11 cellular contexts compared by ENCODE assay signal in the genomic region with DNA sequence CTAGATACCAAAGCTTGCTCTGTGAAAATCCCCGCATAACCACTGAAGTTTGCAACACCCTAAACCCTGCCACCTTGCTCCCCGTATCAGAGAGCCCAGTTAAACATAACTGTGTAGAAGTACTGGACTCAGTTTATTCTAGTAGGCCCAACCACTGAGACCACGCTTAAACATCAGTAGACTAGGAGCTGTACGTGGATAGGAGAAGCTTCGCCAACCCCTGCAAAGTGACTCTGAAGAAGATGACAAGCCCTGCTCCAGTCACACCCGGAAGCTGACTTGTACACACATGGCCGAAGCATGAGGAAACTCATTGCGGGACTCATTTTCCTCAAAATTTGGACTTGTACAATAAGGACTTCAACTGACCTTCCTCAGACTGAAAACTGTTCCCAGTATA. TPM values are rescaled to one million over a fixed set of nuclear protein-coding genes. Genes with fewer than 3 reads are reported as not detected.
DNase-seq lines count a peak whose midpoint lies in the region; ATAC-seq, FAIRE-seq and TF ChIP-seq lines count a peak whose summit lies in the region.
"Not testable (repeated sequence)": the region's sequence is repeated elsewhere in the genome, so short reads cannot be mapped to it uniquely, and the experiment has no call there.
"Had no signal": no experiment of that assay in that cellular context is flagged by ENCODE, and none has a peak within 500 bp of the region (broad histone marks: within the 10 kb centered on the region; RNA-seq: fewer than 3 reads in every experiment).

No MANE protein-coding gene starts in this region.

- not testable (repeated sequence) for H3F3A ChIP-seq in GM23338 (replicated peaks; ENCODE audit: low read depth)
- peaks cover 34% of the 10 kb centered on the region for H3F3A ChIP-seq in neural progenitor cell (ENCODE audit: low read depth)

- not testable (repeated sequence) for FAIRE-seq in GM12878 (lab: Jason Lieb, UNC)

- not testable (repeated sequence) for H3K27ac Mint-ChIP-seq in GM23338; stimulated activated naive B cell treated with anti-CD40 and anti-IgM and Interleukin-4, amounts not matched to agents 10 μg/mL and 1 μg/mL and 100 μg/mL, for 72 hours
- H3K27ac Mint-ChIP-seq in neural progenitor cell, result peak overlapping the region; percentile 59

- RAD21 ChIA-PET in GM12878 (lab: Charles Lee; ENCODE audit: unreplicated experiment), result interaction anchor here (0.6 to 5.6 kb wide), 24 partner anchors 9 to 216 kb away, joined by 3 to 49 read pairs (median 4); a partner anchor contains a TSS

- H3K4me1 Mint-ChIP-seq in GM23338, result peaks cover 49% of the 10 kb centered on the region
- peaks cover 72% of the 10 kb centered on the region for H3K4me1 Mint-ChIP-seq in neural progenitor cell
- peaks cover 28 to 47% of the 10 kb centered on the region in 2 donors for H3K4me1 Mint-ChIP-seq in stimulated activated naive B cell treated with anti-CD40 and anti-IgM and Interleukin-4, amounts not matched to agents 10 μg/mL and 1 μg/mL and 100 μg/mL, for 72 hours

- not testable (repeated sequence) for DNase-seq in GM12865 (ENCODE audit: low read depth); GM23338 (ENCODE audit: low spot score); GM12878 (ENCODE audit: low read depth, low spot score); epithelial cell of proximal tubule (ENCODE audit: low read depth); neural progenitor cell (ENCODE audit: low spot score); stimulated activated naive B cell treated with anti-CD40 and anti-IgM and Interleukin-4, amounts not matched to agents 10 μg/mL and 1 μg/mL and 100 μg/mL, for 72 hours
- DNase-seq in kidney tubule cell (ENCODE audit: low spot score), result peak; percentile 31

- H3K27me3 ChIP-seq in GM23338 (ENCODE audit: insufficient read depth); GM12878 (replicated peaks in 1 of 2; ENCODE audit: control insufficient read depth in 2 of 2, insufficient read depth in 2 of 2, low read length in 1 of 2); neural progenitor cell: not testable (repeated sequence)

- not testable (repeated sequence) for H3K79me2 ChIP-seq in GM23338 (replicated peaks; ENCODE audit: insufficient read depth); neural progenitor cell (ENCODE audit: low read depth)
- H3K79me2 ChIP-seq in GM12878 (ENCODE audit: control insufficient read depth, insufficient read depth, low read length), result peaks cover 27% of the 10 kb centered on the region

- H3K36me3 ChIP-seq in GM23338 (ENCODE audit: insufficient read depth); GM12878 (ENCODE audit: control insufficient read depth in 2 of 2, insufficient read depth in 2 of 2, low read length in 1 of 2); neural progenitor cell: not testable (repeated sequence)

- not testable (repeated sequence) for H3K27ac ChIP-seq in GM23338 (ENCODE audit: low read depth); GM12878 (ENCODE audit: control insufficient read depth, insufficient read depth); neural progenitor cell

- TF ChIP-seq CTCF in GM12865 (IDR thresholded peaks at IDR 0.05; ENCODE audit: insufficient read depth, low read depth, low read length, missing control alignments); GM23338 (conservative IDR thresholded peaks at IDR 0.05; ENCODE audit: low read depth in 2 of 2); GM12878 (IDR thresholded peaks at IDR 0.05 in 2 of 3, conservative IDR thresholded peaks at IDR 0.05 in 1 of 3; ENCODE audit: control insufficient read depth in 2 of 3, extremely low read depth in 1 of 3, insufficient read depth in 1 of 3, low read depth in 3 of 3, low read length in 3 of 3); epithelial cell of proximal tubule (conservative IDR thresholded peaks at IDR 0.05; ENCODE audit: low read depth, low read length); neural progenitor cell (IDR thresholded peaks at IDR 0.05): not testable (repeated sequence)

- 59% methylated on average over 8 of the region's 8 CpGs for WGBS in GM12878 (ENCODE audit: insufficient coverage, insufficient replicate concordance, low lambda C conversion rate, missing lambda C conversion rate)

- H3K9me3 ChIP-seq in GM12878 (replicated peaks; ENCODE audit: control insufficient read depth, insufficient read depth, low read length); neural progenitor cell (ENCODE audit: low read depth): not testable (repeated sequence)

- not testable (repeated sequence) for H3K9me2 ChIP-seq in GM23338 (ENCODE audit: insufficient read depth)

- H3K27me3 Mint-ChIP-seq in GM23338 (ENCODE audit: insufficient read depth, low read depth, poor library complexity); neural progenitor cell (ENCODE audit: insufficient read depth, low read depth); stimulated activated naive B cell treated with anti-CD40 and anti-IgM and Interleukin-4, amounts not matched to agents 10 μg/mL and 1 μg/mL and 100 μg/mL, for 72 hours: not testable (repeated sequence)

- not testable (repeated sequence) for H3K9ac ChIP-seq in GM12878 (ENCODE audit: control insufficient read depth, insufficient read depth, low read length); neural progenitor cell

- H3K36me3 Mint-ChIP-seq in GM23338 (ENCODE audit: low read depth), result peaks cover 15% of the 10 kb centered on the region; the same call in 1 of the 3 replicates
- H3K36me3 Mint-ChIP-seq in neural progenitor cell, result not testable (repeated sequence)
- H3K36me3 Mint-ChIP-seq in stimulated activated naive B cell treated with anti-CD40 and anti-IgM and Interleukin-4, amounts not matched to agents 10 μg/mL and 1 μg/mL and 100 μg/mL, for 72 hours, result peaks cover 7 to 15% of the 10 kb centered on the region in 2 donors

- H2AFZ ChIP-seq in GM23338; GM12878 (ENCODE audit: control insufficient read depth, low read depth, low read length); neural progenitor cell (replicated peaks): not testable (repeated sequence)

- not testable (repeated sequence) for H4K20me1 ChIP-seq in GM23338 (replicated peaks; ENCODE audit: insufficient read depth); GM12878 (ENCODE audit: control insufficient read depth, insufficient read depth); neural progenitor cell (ENCODE audit: low read depth)

- peak overlapping the region; percentile 72 for H3K4me3 ChIP-seq in GM12865 (ENCODE audit: low read depth, low read length)
- H3K4me3 ChIP-seq in GM23338, neural progenitor cell: not testable (repeated sequence)
- peak overlapping the region; percentile 70; the same call in 1 of the 2 replicates for H3K4me3 ChIP-seq in GM12878
- peak overlapping the region; percentile 76 for H3K4me3 ChIP-seq in epithelial cell of proximal tubule (ENCODE audit: low read depth, low read length)

- in situ Hi-C loops in GM12878 (cut with MboI), result not testable (repeated sequence)

- not testable (repeated sequence) for BruUV-seq in GM12878 (replicated peaks; lab: Mats Ljungman, UMichigan)

- SMC1A ChIA-PET in GM12878 (lab: Charles Lee; ENCODE audit: uncharacterized antibody, unreplicated experiment), result interaction anchor here (0.8 to 3.2 kb wide), 17 partner anchors 10 to 160 kb away, joined by 3 to 31 read pairs (median 3); a partner anchor contains a TSS

- not testable (repeated sequence) for ATAC-seq in GM23338; GM12878; stimulated activated naive B cell treated with anti-CD40 and anti-IgM and Interleukin-4, amounts not matched to agents 10 μg/mL and 1 μg/mL and 100 μg/mL, for 72 hours (replicated peaks)

- H3K4me1 ChIP-seq in GM23338 (ENCODE audit: insufficient read depth), result peaks cover 47% of the 10 kb centered on the region
- H3K4me1 ChIP-seq in GM12878 (ENCODE audit: control insufficient read depth, insufficient read depth, low read length), result peaks cover 27% of the 10 kb centered on the region
- H3K4me1 ChIP-seq in neural progenitor cell, result peaks cover 40% of the 10 kb centered on the region

- POLR2A ChIA-PET in GM12878 (lab: Charles Lee), result interaction anchor here (0.5 to 5.5 kb wide), 16 partner anchors 10 to 141 kb away, joined by 3 to 43 read pairs (median 4); a partner anchor contains a TSS

- not testable (repeated sequence) for TF ChIP-seq RAD21 in GM12878 (IDR thresholded peaks at IDR 0.05; ENCODE audit: insufficient read depth, low read depth, low read length)

- peaks cover 21% of the 10 kb centered on the region for H3K9me3 Mint-ChIP-seq in GM23338
- not testable (repeated sequence) for H3K9me3 Mint-ChIP-seq in neural progenitor cell; stimulated activated naive B cell treated with anti-CD40 and anti-IgM and Interleukin-4, amounts not matched to agents 10 μg/mL and 1 μg/mL and 100 μg/mL, for 72 hours

- H3K4me2 ChIP-seq in GM23338, result peak overlapping the region; percentile 58
- H3K4me2 ChIP-seq in GM12878 (ENCODE audit: control insufficient read depth, insufficient read depth), result peak overlapping the region; percentile 30
- H3K4me2 ChIP-seq in neural progenitor cell, result not testable (repeated sequence)

- TF ChIP-seq POLR2A in GM12878 (IDR thresholded peaks at IDR 0.05; ENCODE audit: low read depth, low read length), result not testable (repeated sequence)

- not testable (repeated sequence) for H3K4me3 Mint-ChIP-seq in GM23338
- H3K4me3 Mint-ChIP-seq in neural progenitor cell, result peak overlapping the region; percentile 11
- H3K4me3 Mint-ChIP-seq in stimulated activated naive B cell treated with anti-CD40 and anti-IgM and Interleukin-4, amounts not matched to agents 10 μg/mL and 1 μg/mL and 100 μg/mL, for 72 hours, result peak overlapping the region; percentile 11 to 74

- TF ChIP-seq EP300 in GM12878 (IDR thresholded peaks at IDR 0.05; ENCODE audit: borderline replicate concordance in 1 of 2, control insufficient read depth in 1 of 2, low read depth in 2 of 2, low read length in 2 of 2), result not testable (repeated sequence)

- CTCF ChIA-PET in GM12878 (lab: Yijun Ruan, JAX), result interaction anchor here (1.1 to 6.1 kb wide), 10 partner anchors 10 to 278 kb away, joined by 3 to 38 read pairs (median 4); a partner anchor contains a TSS

- intact Hi-C loops in GM12878 (cut with micrococcal nuclease; ENCODE audit: unreplicated experiment), result loop anchor here (5.0 kb wide), 1 partner anchor 251 kb away; no protein-coding TSS in a partner anchor

RNA-seq across cellular contexts. Expression of a gene that starts 32.5 kb away (rescaled TPM):
- total RNA-seq in GM23338 (2014; rRNA removed; shearing (Covaris generic)), result 101 and 120 TPM in 2 replicates
- polyA plus RNA-seq in GM23338 (2016; fragmentation: Nextera tagmentation; extraction: Ambion mirVana), result 166 and 172 TPM in 2 replicates
- total RNA-seq in GM12878 (2013; cell fraction: nucleolus; rRNA removed), result 91.1 and 104 TPM in 2 replicates
- 93.1 and 107 TPM in 2 replicates for total RNA-seq in GM12878 (2014; rRNA removed)
- 134 and 136 TPM in 2 replicates for total RNA-seq in GM12878 (2014; rRNA removed; fragmentation: Illumina TruSeq; extraction: Trizol)
- total RNA-seq in GM12878 (2021), result 166 and 174 TPM in 2 replicates
- polyA plus RNA-seq in GM12878 (2011; ENCODE audit: low read depth), result 146 TPM
- 139 and 185 TPM in 2 replicates for polyA plus RNA-seq in GM12878 (2011; rRNA removed)
- polyA plus RNA-seq in GM12878 (2011; cell fraction: cytosol; rRNA removed), result 40.9 and 52.0 TPM in 2 replicates
- 40.3 and 44.3 TPM in 2 replicates for polyA plus RNA-seq in GM12878 (2011; cell fraction: nucleus; rRNA removed)
- polyA plus RNA-seq in GM12878 (2012), result 193 and 217 TPM in 2 replicates
- polyA plus RNA-seq in GM12878 (2014; fragmentation: Illumina TruSeq; extraction: Trizol), result 120 and 151 TPM in 2 replicates
- polyA plus RNA-seq in GM12878 (2014; fragmentation: Nextera tagmentation; extraction: Ambion mirVana), result 100 to 1,000 TPM in 1 of 2 experiments, 10 to 100 TPM in 1; 58.6 to 120 TPM
- 79.2 and 99.2 TPM in 2 replicates for polyA plus RNA-seq in GM12878 (2014; rRNA removed)
- 100 to 1,000 TPM; 227 to 245 TPM for polyA plus RNA-seq in GM12878 (2016; fragmentation: Nextera tagmentation; extraction: Ambion mirVana)
- 52.8 and 83.5 TPM in 2 replicates for polyA minus RNA-seq in GM12878 (2011; rRNA and poly(A)+ RNA removed)
- 31.5 and 44.0 TPM in 2 replicates for polyA minus RNA-seq in GM12878 (2011; cell fraction: cytosol; rRNA and poly(A)+ RNA removed)
- polyA minus RNA-seq in GM12878 (2011; cell fraction: nucleus; rRNA and poly(A)+ RNA removed), result 20.8 and 43.4 TPM in 2 replicates
- 159 and 205 TPM in 2 replicates for total RNA-seq in epithelial cell of proximal tubule
- total RNA-seq in neural progenitor cell (ENCODE audit: low replicate concordance), result 131 and 141 TPM in 2 replicates

RNA-seq across cellular contexts. Expression of a gene that starts 46.1 kb away (rescaled TPM):
- 0.39 TPM in 1 of 2 replicates, not detected in the other for total RNA-seq in GM23338 (2014; rRNA removed; shearing (Covaris generic))
- polyA plus RNA-seq in GM23338 (2016; fragmentation: Nextera tagmentation; extraction: Ambion mirVana), result 0.30 and 0.66 TPM in 2 replicates
- 30.9 and 35.8 TPM in 2 replicates for total RNA-seq in GM12878 (2013; cell fraction: nucleolus; rRNA removed)
- 43.8 and 48.5 TPM in 2 replicates for total RNA-seq in GM12878 (2014; rRNA removed)
- 16.5 and 17.1 TPM in 2 replicates for total RNA-seq in GM12878 (2014; rRNA removed; fragmentation: Illumina TruSeq; extraction: Trizol)
- total RNA-seq in GM12878 (2021), result 49.6 and 53.3 TPM in 2 replicates
- 10.5 TPM for polyA plus RNA-seq in GM12878 (2011; ENCODE audit: low read depth)
- 8.3 and 20.2 TPM in 2 replicates for polyA plus RNA-seq in GM12878 (2011; rRNA removed)
- 22.6 and 29.8 TPM in 2 replicates for polyA plus RNA-seq in GM12878 (2011; cell fraction: cytosol; rRNA removed)
- 62.4 and 77.1 TPM in 2 replicates for polyA plus RNA-seq in GM12878 (2011; cell fraction: nucleus; rRNA removed)
- polyA plus RNA-seq in GM12878 (2012), result 14.5 and 19.3 TPM in 2 replicates
- 27.7 and 34.1 TPM in 2 replicates for polyA plus RNA-seq in GM12878 (2014; fragmentation: Illumina TruSeq; extraction: Trizol)
- polyA plus RNA-seq in GM12878 (2014; fragmentation: Nextera tagmentation; extraction: Ambion mirVana), result 10 to 100 TPM; 10.1 to 12.1 TPM
- polyA plus RNA-seq in GM12878 (2014; rRNA removed), result 47.9 and 59.8 TPM in 2 replicates
- polyA plus RNA-seq in GM12878 (2016; fragmentation: Nextera tagmentation; extraction: Ambion mirVana), result 10 to 100 TPM; 49.3 to 56.1 TPM
- polyA minus RNA-seq in GM12878 (2011; rRNA and poly(A)+ RNA removed), result 15.2 and 25.7 TPM in 2 replicates
- 11.6 and 16.9 TPM in 2 replicates for polyA minus RNA-seq in GM12878 (2011; cell fraction: cytosol; rRNA and poly(A)+ RNA removed)
- polyA minus RNA-seq in GM12878 (2011; cell fraction: nucleus; rRNA and poly(A)+ RNA removed), result 17.8 and 22.0 TPM in 2 replicates
- total RNA-seq in epithelial cell of proximal tubule, result 17.0 and 18.9 TPM in 2 replicates
- total RNA-seq in neural progenitor cell (ENCODE audit: low replicate concordance), result 0.07 and 0.19 TPM in 2 replicates

RNA-seq across cellular contexts. Expression of a gene that starts 57.9 kb away (rescaled TPM):
- total RNA-seq in GM23338 (2014; rRNA removed; shearing (Covaris generic)), result not detected in 2 replicates
- polyA plus RNA-seq in GM23338 (2016; fragmentation: Nextera tagmentation; extraction: Ambion mirVana) (not detected in 2 replicates), GM12878 (2011; rRNA removed) (not detected in 2 replicates), GM12878 (2014; fragmentation: Illumina TruSeq; extraction: Trizol) (0.03 TPM in 1 of 2 replicates, not detected in the other), GM12878 (2014; fragmentation: Nextera tagmentation; extraction: Ambion mirVana) (under 1 TPM in 1 of 2 experiments, not detected in 1; 0.09 TPM), GM12878 (2014; rRNA removed) (0.04 TPM in 1 of 2 replicates, not detected in the other), GM12878 (2016; fragmentation: Nextera tagmentation; extraction: Ambion mirVana) (under 1 TPM; 0.12 to 0.25 TPM)
- total RNA-seq in GM12878 (2013; cell fraction: nucleolus; rRNA removed), result 0.19 TPM in 1 of 2 replicates, not detected in the other
- total RNA-seq in GM12878 (2014; rRNA removed) (0.05 TPM in 1 of 2 replicates, not detected in the other), GM12878 (2014; rRNA removed; fragmentation: Illumina TruSeq; extraction: Trizol) (0.04 TPM in 1 of 2 replicates, not detected in the other), GM12878 (2021) (not detected in 2 replicates), epithelial cell of proximal tubule (not detected in 2 replicates), neural progenitor cell (ENCODE audit: low replicate concordance) (not detected in 2 replicates)
- not detected for polyA plus RNA-seq in GM12878 (2011; ENCODE audit: low read depth)
- not detected in 2 replicates for polyA plus RNA-seq in GM12878 (2011; cell fraction: cytosol; rRNA removed)
- not detected in 2 replicates for polyA plus RNA-seq in GM12878 (2011; cell fraction: nucleus; rRNA removed)
- not detected in 2 replicates for polyA plus RNA-seq in GM12878 (2012)
- polyA minus RNA-seq in GM12878 (2011; rRNA and poly(A)+ RNA removed), result not detected in 2 replicates
- not detected in 2 replicates for polyA minus RNA-seq in GM12878 (2011; cell fraction: cytosol; rRNA and poly(A)+ RNA removed)
- not detected in 2 replicates for polyA minus RNA-seq in GM12878 (2011; cell fraction: nucleus; rRNA and poly(A)+ RNA removed)
- total RNA-seq: H1, H7 had no signal
- polyA plus RNA-seq: A549, CD14-positive monocyte, H1 had no signal

Comparison
In these comparisons a context has a peak if more than half of its experiments do, and no peak if none do; other contexts are left out.
1. RNA of a gene that starts 46.1 kb away (total RNA-seq): 16.5 to 53.3 TPM in GM12878 and 17.0 to 18.9 TPM in epithelial cell of proximal tubule; 0.07 to 0.19 TPM in neural progenitor cell and 0.39 TPM in GM23338; every median in the first group is over 10 times any median in the second.